Comparison of ENCODE assay signal across 28 cellular contexts in genomic region chr5:147377685-147378084, GRCh38.
"Had no signal": no experiment of that assay in that cellular context is flagged by ENCODE, and none has a peak within 500 bp of the region (broad histone marks: within the 10 kb centered on the region; RNA-seq: fewer than 3 reads in every experiment).

No MANE protein-coding gene starts in this region.

- H3K9ac ChIP-seq: neural progenitor cell, parathyroid adenoma had no signal

- H3K9me3 ChIP-seq: ovary, psoas muscle, suprapubic skin, testis, tibial artery, transverse colon, upper lobe of right lung, uterus had no signal

- H3K79me2 ChIP-seq: parathyroid adenoma had no signal

- H3K36me3 ChIP-seq: ovary, spleen, suprapubic skin, tibial artery, transverse colon, upper lobe of right lung, uterus had no signal

- H3K4me1 ChIP-seq: parathyroid adenoma, psoas muscle, spleen, suprapubic skin, testis, tibial artery, transverse colon, upper lobe of right lung, uterus had no signal

- H3K4me2 ChIP-seq: neural progenitor cell, smooth muscle cell had no signal

- H3K4me3 ChIP-seq: neural progenitor cell, ovary, psoas muscle, skin epidermis, smooth muscle cell, spleen, suprapubic skin, testis, tibial artery, transverse colon, upper lobe of right lung, uterus had no signal

- H2AFZ ChIP-seq: neural progenitor cell, parathyroid adenoma had no signal

- H3K27me3 ChIP-seq: neural progenitor cell, ovary, spleen, suprapubic skin, testis, tibial artery, transverse colon, upper lobe of right lung, uterus had no signal

- DNase-seq: natural killer cell; occipital lobe; ovary; posterior cingulate gyrus; psoas muscle; right cardiac atrium; spleen; stimulated activated CD4-positive, alpha-beta T cell treated with anti-CD3 and anti-CD28 coated beads, Interleukin-12 subunit alpha, Interleukin-12 subunit beta, amount 100 ng/mL, for 4 hours; stimulated activated CD4-positive, alpha-beta T cell treated with anti-CD3 and anti-CD28 coated beads, Interleukin-1b, Interleukin-23, amount 100 ng/mL, for 48 hours; stimulated activated CD4-positive, alpha-beta T cell treated with anti-CD3 and anti-CD28 coated beads, Interleukin-4, amount 100 ng/mL, for 1 hour; stimulated activated CD4-positive, alpha-beta T cell treated with anti-CD3 and anti-CD28 coated beads, Interleukin-4, amount 100 ng/mL, for 4 hours; stimulated activated CD8-positive, alpha-beta memory T cell treated with anti-CD3 and anti-CD28 coated beads, Interleukin-4, amount 100 ng/mL, for 48 hours; stimulated activated naive CD4-positive, alpha-beta T cell; stimulated activated naive CD8-positive, alpha-beta T cell treated with anti-CD3 and anti-CD28 coated beads, Interleukin-15, amount 100 ng/mL, for 72 hours; stimulated activated naive CD8-positive, alpha-beta T cell treated with anti-CD3 and anti-CD28 coated beads, Interleukin-15, Interleukin-2, amounts not matched to agents 100 U/mL and 50 U/mL, for 24 hours; substantia nigra; testis; tibial artery; transverse colon; upper lobe of right lung; uterus had no signal

- H3K27ac ChIP-seq: neural progenitor cell, ovary, parathyroid adenoma, psoas muscle, skin epidermis, spleen, suprapubic skin, testis, tibial artery, transverse colon, upper lobe of right lung, uterus had no signal

- ATAC-seq: natural killer cell; psoas muscle; right cardiac atrium; sciatic nerve; stimulated activated memory B cell treated with anti-CD40 and anti-IgM and Interleukin-4, amounts not matched to agents 10 μg/mL and 1 μg/mL and 100 μg/mL, for 72 hours; stimulated activated naive CD8-positive, alpha-beta T cell treated with anti-CD3 and anti-CD28 coated beads, Interleukin-15, amount 100 ng/mL, for 72 hours; stimulated activated naive CD8-positive, alpha-beta T cell treated with anti-CD3 and anti-CD28 coated beads, Interleukin-15, Interleukin-2, amounts not matched to agents 100 U/mL and 50 U/mL, for 24 hours; upper lobe of right lung had no signal
